ENCODE assay signal across 8 cellular contexts in the genomic region with DNA sequence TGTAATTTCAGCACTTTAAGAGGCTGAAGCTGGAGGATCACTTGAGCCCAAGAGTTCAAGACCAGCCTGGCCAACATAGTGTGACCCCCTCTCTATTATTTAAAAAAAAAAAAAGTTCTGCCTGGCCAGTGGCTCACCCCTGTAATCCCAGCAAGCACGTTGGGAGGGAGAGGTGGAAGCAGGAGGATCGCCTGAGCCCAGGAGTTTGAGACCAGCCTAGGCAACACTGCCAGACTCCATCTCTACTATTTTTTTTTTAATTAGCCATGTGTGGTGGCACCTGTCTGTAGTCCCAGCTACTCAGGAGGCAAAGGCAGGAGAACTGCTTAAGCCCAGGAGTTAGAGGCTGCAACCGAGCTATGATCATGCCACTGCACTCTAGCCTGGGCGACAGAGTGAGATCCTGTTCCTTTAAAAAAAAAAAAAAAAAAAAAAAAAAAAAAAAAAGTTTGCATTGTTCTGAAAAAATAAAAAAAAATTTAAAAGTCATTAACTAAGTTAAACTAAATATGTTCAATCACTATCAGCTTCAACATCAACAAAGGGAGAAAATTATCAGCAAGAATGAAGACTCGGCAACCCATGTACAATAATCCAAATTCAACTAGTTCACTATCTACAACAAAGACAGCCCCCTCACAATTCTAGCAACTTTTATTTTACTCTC. TPM values are rescaled to one million over a fixed set of nuclear protein-coding genes. Genes with fewer than 3 reads are reported as not detected.
DNase-seq lines count a peak whose midpoint lies in the region; ATAC-seq and TF ChIP-seq lines count a peak whose summit lies in the region.

No MANE protein-coding gene starts in this region.

- H3K9me3 Mint-ChIP-seq in CD8-positive, alpha-beta T cell, result no peaks in the 10 kb centered on the region

- H3K79me2 ChIP-seq in OCI-LY3 (ENCODE audit: low read length), result peaks cover 68% of the 10 kb centered on the region

- no peaks in the 10 kb centered on the region for H3K27me3 Mint-ChIP-seq in CD8-positive, alpha-beta T cell (ENCODE audit: low read depth)

- peak overlapping the region; percentile 80 for H3K9ac ChIP-seq in OCI-LY3 (ENCODE audit: low read length)

- no peak overlapping the region for H2AFZ ChIP-seq in OCI-LY3 (ENCODE audit: low read depth, low read length)

- no peaks in the 10 kb centered on the region for H3K9me3 ChIP-seq in CD8-positive, alpha-beta T cell (ENCODE audit: low read length)
- H3K9me3 ChIP-seq in OCI-LY3 (ENCODE audit: insufficient read depth, low read length) (no peaks in the 10 kb centered on the region), ovary (no peaks in the 10 kb centered on the region)

- intact Hi-C loops in CD8-positive, alpha-beta T cell (cut with DNase I, micrococcal nuclease), result loop anchor here (2.0 to 10.0 kb wide), 8 partner anchors 35 to 1513 kb away; partner anchors contain the start of genes ATG7 (in 1 of the 2), LSM3 (in 1 of the 2) and XPC (in 1 of the 2)
- intact Hi-C loops in ovary (cut with DNase I), result loop anchor here in 1 of 4 donors (5.0 kb wide), 1 partner anchor 105 kb away; the partner anchor contains the start of gene MKRN2

- H3K4me2 ChIP-seq in OCI-LY3 (ENCODE audit: low read length), result peak overlapping the region; percentile 81

- peak overlapping the region; percentile 90 for H3K4me3 Mint-ChIP-seq in CD8-positive, alpha-beta T cell

- H4K20me1 ChIP-seq in OCI-LY3 (ENCODE audit: insufficient read depth, low read length), result peaks cover 56% of the 10 kb centered on the region

- no peaks in the 10 kb centered on the region for H3K36me3 ChIP-seq in CD8-positive, alpha-beta T cell (ENCODE audit: insufficient read depth, low read length)
- peaks cover under 1% of the 10 kb centered on the region for H3K36me3 ChIP-seq in OCI-LY3 (replicated peaks; ENCODE audit: low read depth, low read length)
- no peaks in the 10 kb centered on the region for H3K36me3 ChIP-seq in ovary

- no peak for TF ChIP-seq CTCF in CD8-positive, alpha-beta T cell (IDR thresholded peaks at IDR 0.05)
- TF ChIP-seq CTCF in OCI-LY3 (IDR thresholded peaks at IDR 0.05; ENCODE audit: low read depth, low read length) (no peak), epithelial cell of esophagus (IDR thresholded peaks at IDR 0.05; ENCODE audit: insufficient read depth, low read depth, low read length, missing control alignments) (no peak), ovary (IDR thresholded peaks at IDR 0.05) (no peak)

- peak overlapping the region; percentile 99 for H3K27ac Mint-ChIP-seq in CD8-positive, alpha-beta T cell

- ATAC-seq in CD8-positive, alpha-beta T cell, result no peak
- no peak for ATAC-seq in GM18909 (IDR thresholded peaks at IDR 0.05; ENCODE audit: poor library complexity, unreplicated experiment)
- ATAC-seq in GM19351 (IDR thresholded peaks at IDR 0.05; ENCODE audit: unreplicated experiment), result no peak

- H3K4me3 ChIP-seq in CD8-positive, alpha-beta T cell (ENCODE audit: low read depth, low read length), result peak overlapping the region; percentile 93
- H3K4me3 ChIP-seq in OCI-LY3 (ENCODE audit: low read length) (peak overlapping the region; percentile 96), epithelial cell of esophagus (ENCODE audit: low read length) (peak overlapping the region; percentile 96), ovary (peak overlapping the region; percentile 96)

- peaks cover 33% of the 10 kb centered on the region for H3K4me1 ChIP-seq in CD8-positive, alpha-beta T cell (ENCODE audit: insufficient read depth, low read length)
- H3K4me1 ChIP-seq in OCI-LY3 (ENCODE audit: low read length) (peaks cover 12% of the 10 kb centered on the region), ovary (ENCODE audit: insufficient read depth) (peaks cover 13% of the 10 kb centered on the region)

- DNase-seq in CD8-positive, alpha-beta T cell, result no peak
- DNase-seq in epithelial cell of esophagus (ENCODE audit: low read depth) (no peak), ovary (no peak), NCI-H748 treated with DMSO at 0.1 percent for 48 hours (lab: John Stamatoyannopoulos, UW) (no peak)
- no peak for DNase-seq in stimulated activated CD4-positive, alpha-beta T cell treated with anti-CD3 and anti-CD28 coated beads, Interleukin-4, amount 100 ng/mL, for 24 hours

- no peak overlapping the region for H3K27ac ChIP-seq in CD8-positive, alpha-beta T cell (ENCODE audit: low read depth, low read length)
- H3K27ac ChIP-seq in OCI-LY3 (ENCODE audit: low read length) (peak overlapping the region; percentile 72; the same call in 1 of the 2 replicates), ovary (no peak overlapping the region)

- peaks cover 22% of the 10 kb centered on the region for H3K36me3 Mint-ChIP-seq in CD8-positive, alpha-beta T cell

- peaks cover 48% of the 10 kb centered on the region for H3K4me1 Mint-ChIP-seq in CD8-positive, alpha-beta T cell (ENCODE audit: low read depth)

- CTCF ChIA-PET in CD8-positive, alpha-beta T cell (lab: Charles Lee), result no interaction called here

- 15 to 22% (median 18%) methylated on average over 5 of the region's 5 CpGs for WGBS in ovary, 3 donors

- POLR2A ChIA-PET in CD8-positive, alpha-beta T cell (lab: Charles Lee), result interaction anchor here (0.6 to 1.2 kb wide), 4 partner anchors 13 to 59 kb away, joined by 3 read pairs; no protein-coding TSS in a partner anchor

- no peak for TF ChIP-seq POLR2A in ovary (IDR thresholded peaks at IDR 0.05)

- H3K27me3 ChIP-seq in CD8-positive, alpha-beta T cell (ENCODE audit: insufficient read depth, low read length), result no peaks in the 10 kb centered on the region
- H3K27me3 ChIP-seq in OCI-LY3 (ENCODE audit: low read depth, low read length), result no peaks in the 10 kb centered on the region
- H3K27me3 ChIP-seq in ovary, result no peaks in the 10 kb centered on the region

- TF ChIP-seq EP300 in ovary (IDR thresholded peaks at IDR 0.05), result no peak

RNA-seq across cellular contexts. Expression of gene RAF1, which starts 1.9 kb away (rescaled TPM):
- total RNA-seq in CD8-positive, alpha-beta T cell, result 100 to 1,000 TPM; 156 to 159 TPM
- 100 to 1,000 TPM in 2 of 7 donors, 10 to 100 TPM in 5; 75.0 to 106 (median 78.8) TPM for total RNA-seq in ovary
- 10 to 100 TPM; 62.1 to 82.1 TPM for polyA plus RNA-seq in ovary
